ENCODE assay signal across 8 cellular contexts in genomic region chr12:52156757-52157565, GRCh38. TPM values are rescaled to one million over a fixed set of nuclear protein-coding genes. Genes with fewer than 3 reads are reported as not detected.
DNase-seq lines count a peak whose midpoint lies in the region; ATAC-seq and TF ChIP-seq lines count a peak whose summit lies in the region.

No MANE protein-coding gene starts in this region.

- H3K4me1 ChIP-seq in cardiac muscle cell (ENCODE audit: low read depth) = no peaks in the 10 kb centered on the region
- peaks cover 4% of the 10 kb centered on the region for H3K4me1 ChIP-seq in psoas muscle

- TF ChIP-seq CTCF in LNCAP (IDR thresholded peaks at IDR 0.05) (peak; percentile 98), cardiac muscle cell (IDR thresholded peaks at IDR 0.05; ENCODE audit: low read depth, low read length) (peak; percentile 97), psoas muscle (IDR thresholded peaks at IDR 0.05) (peak; percentile 94)

- intact Hi-C loops in psoas muscle (cut with DNase I) = loop anchor here (1.0 to 10.0 kb wide), 6 partner anchors 170 to 825 kb away; no protein-coding TSS in a partner anchor

- ATAC-seq in activated naive CD4-positive, alpha-beta T cell treated with anti-CD3 and anti-CD28 coated beads, Interleukin-2, amount 50 U/mL, for 72 hours = peak; percentile 68 to 71
- peak; percentile 78 to 86 (median 83) for ATAC-seq in psoas muscle
- ATAC-seq in GM19023 (IDR thresholded peaks at IDR 0.05; ENCODE audit: unreplicated experiment) = no peak
- ATAC-seq in HG03342 (IDR thresholded peaks at IDR 0.05; ENCODE audit: unreplicated experiment) = no peak

- peak; percentile 63 for DNase-seq in EL
- peak; percentile 58 for DNase-seq in SK-N-DZ (ENCODE audit: low spot score)
- peak; percentile 67 to 85 for DNase-seq in activated naive CD4-positive, alpha-beta T cell treated with anti-CD3 and anti-CD28 coated beads, Interleukin-2, amount 50 U/mL, for 72 hours (ENCODE audit: low spot score in 2 of 2)
- DNase-seq in cardiac muscle cell (ENCODE audit: low read depth in 1 of 2, low spot score in 1 of 2) = peak; percentile 66 to 78
- peak; percentile 74 to 85 for DNase-seq in psoas muscle

- H3K9me3 ChIP-seq in cardiac muscle cell (ENCODE audit: low read depth) = no peaks in the 10 kb centered on the region
- H3K9me3 ChIP-seq in psoas muscle = no peaks in the 10 kb centered on the region

- WGBS in psoas muscle, 3 donors = 37 to 50% (median 40%) methylated on average over 15 of the region's 15 CpGs

- no peaks in the 10 kb centered on the region for H3K9me3 Mint-ChIP-seq in activated naive CD4-positive, alpha-beta T cell treated with anti-CD3 and anti-CD28 coated beads, Interleukin-2, amount 50 U/mL, for 72 hours

- H3K4me3 ChIP-seq in cardiac muscle cell (no peak overlapping the region), psoas muscle (no peak overlapping the region)

- no peak overlapping the region for H3K27ac Mint-ChIP-seq in activated naive CD4-positive, alpha-beta T cell treated with anti-CD3 and anti-CD28 coated beads, Interleukin-2, amount 50 U/mL, for 72 hours

- H3K27ac ChIP-seq in cardiac muscle cell = no peak overlapping the region
- H3K27ac ChIP-seq in psoas muscle = no peak overlapping the region

- H3K36me3 ChIP-seq in cardiac muscle cell (no peaks in the 10 kb centered on the region), psoas muscle (ENCODE audit: insufficient read depth in 1 of 2, low read depth in 1 of 2) (no peaks in the 10 kb centered on the region)

- H3K36me3 Mint-ChIP-seq in activated naive CD4-positive, alpha-beta T cell treated with anti-CD3 and anti-CD28 coated beads, Interleukin-2, amount 50 U/mL, for 72 hours = no peaks in the 10 kb centered on the region

- peaks cover 35% of the 10 kb centered on the region for H3K27me3 ChIP-seq in cardiac muscle cell
- H3K27me3 ChIP-seq in psoas muscle (ENCODE audit: insufficient read depth in 3 of 3, low read length in 2 of 3) = no peaks in the 10 kb centered on the region

RNA-seq across cellular contexts. Expression of gene KRT80, which starts 34.9 kb away (rescaled TPM):
- not detected in 2 replicates for polyA plus RNA-seq in SK-N-DZ (2014; cell fraction: cytosol; rRNA removed)
- not detected in 2 replicates for polyA plus RNA-seq in SK-N-DZ (2014; cell fraction: nucleus; rRNA removed)
- not detected for total RNA-seq in activated naive CD4-positive, alpha-beta T cell treated with anti-CD3 and anti-CD28 coated beads, Interleukin-2, amount 50 U/mL, for 72 hours
- not detected in 2 replicates for total RNA-seq in cardiac muscle cell
- not detected in 2 replicates for polyA plus RNA-seq in cardiac muscle cell
- total RNA-seq in psoas muscle = 10 to 100 TPM in 1 of 4 donors, 1 to 10 TPM in 2, under 1 TPM in 1; 0.11 to 14.0 (median 2.9) TPM
- under 1 TPM; 0.13 to 0.44 (median 0.24) TPM for polyA plus RNA-seq in psoas muscle

Comparison
In these comparisons a context has a peak if more than half of its experiments do, and no peak if none do; other contexts are left out.
1. ATAC-seq: peak in activated naive CD4-positive, alpha-beta T cell treated with anti-CD3 and anti-CD28 coated beads, Interleukin-2, amount 50 U/mL, for 72 hours (2 of 2) and psoas muscle (4 of 4); none in GM19023 (single experiment) and HG03342 (single experiment).
2. Peak in every context shown above with its lines, with median percentiles within 50 percentile points of each other: DNase-seq and CTCF ChIP-seq.